In the genomic region with DNA sequence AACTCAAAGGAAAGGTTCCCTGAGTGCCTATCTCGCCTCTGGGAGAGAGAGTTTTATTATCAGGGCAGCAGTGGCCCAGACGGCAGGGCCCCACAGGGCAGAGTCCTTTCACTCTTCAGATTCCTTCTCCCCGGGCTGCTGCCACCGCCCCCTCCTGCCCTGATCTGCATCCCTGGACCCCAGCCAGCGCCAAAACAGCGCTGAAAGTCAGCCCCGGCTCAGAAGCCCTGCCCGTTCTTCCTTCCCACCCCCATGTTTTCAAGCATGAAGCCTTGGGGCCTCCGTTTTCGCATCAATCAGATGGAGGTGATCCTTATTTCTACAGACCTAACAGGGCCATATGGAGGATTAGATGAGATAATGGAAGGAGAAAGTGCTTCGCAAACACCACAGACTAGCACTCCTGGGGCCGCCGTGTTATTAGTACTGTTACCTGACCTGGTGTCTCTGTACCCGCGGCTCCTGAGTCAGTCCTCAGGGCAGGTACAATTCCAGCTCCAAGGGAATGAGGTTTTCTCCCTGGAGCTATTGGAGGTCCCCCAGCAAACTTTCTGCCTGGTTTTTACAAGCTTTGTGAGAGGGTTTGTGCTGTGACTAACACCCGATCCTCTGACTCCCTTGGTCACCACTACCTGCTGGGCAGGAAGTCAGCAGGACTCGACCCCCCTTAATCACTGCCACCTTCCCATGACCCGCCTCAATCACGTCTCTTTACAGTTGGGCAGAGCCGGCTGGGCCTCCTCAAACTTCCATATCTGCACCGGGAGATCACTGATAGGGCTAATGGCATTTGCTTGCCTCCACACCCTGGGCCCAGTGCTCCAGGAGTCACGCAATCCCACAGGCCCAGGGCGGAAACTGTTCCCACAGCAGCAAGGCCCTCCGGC, we compare ENCODE assay signal across 13 cellular contexts. TPM values are rescaled to one million over a fixed set of nuclear protein-coding genes. Genes with fewer than 3 reads are reported as not detected.
DNase-seq lines count a peak whose midpoint lies in the region; ATAC-seq, FAIRE-seq and TF ChIP-seq lines count a peak whose summit lies in the region.
"Had no signal": no experiment of that assay in that cellular context is flagged by ENCODE, and none has a peak within 500 bp of the region (broad histone marks: within the 10 kb centered on the region; RNA-seq: fewer than 3 reads in every experiment).

No MANE protein-coding gene starts in this region.

- DNase-seq in Daoy (ENCODE audit: low read depth) (peak; percentile 98), HuH-7 (ENCODE audit: low spot score) (peak; percentile 94), choroid plexus epithelial cell (ENCODE audit: low read depth) (peak; percentile 57), COLO668 (lab: John Stamatoyannopoulos, UW; ENCODE audit: unreplicated experiment) (no peak), GM12892 (ENCODE audit: insufficient read length) (no peak), GM10266 (ENCODE audit: extremely low spot score) (no peak)
- DNase-seq: activated CD8-positive, alpha-beta T cell treated with anti-CD3 and anti-CD28 coated beads for 36 hours; body of pancreas; CD8-positive, alpha-beta T cell; NCI-H345; right lobe of liver had no signal

- no peaks in the 10 kb centered on the region for H3K27me3 ChIP-seq in mucosa of stomach (ENCODE audit: control insufficient read depth, insufficient read depth, low read length)
- H3K27me3 ChIP-seq: body of pancreas, right lobe of liver had no signal

- H3K9me3 ChIP-seq in mucosa of stomach (ENCODE audit: control insufficient read depth, low read length), result no peaks in the 10 kb centered on the region
- H3K9me3 ChIP-seq: body of pancreas, right lobe of liver had no signal

- ATAC-seq in HG02678 (IDR thresholded peaks at IDR 0.05; ENCODE audit: unreplicated experiment), result no peak
- ATAC-seq: activated CD8-positive, alpha-beta T cell treated with anti-CD3 and anti-CD28 coated beads for 36 hours; body of pancreas; CD8-positive, alpha-beta T cell had no signal

- H3K4me1 ChIP-seq in mucosa of stomach (ENCODE audit: control insufficient read depth, insufficient read depth, low read length), result peaks cover 46% of the 10 kb centered on the region
- H3K4me1 ChIP-seq: body of pancreas, right lobe of liver had no signal

- peak overlapping the region; percentile 60 for H3K9ac ChIP-seq in mucosa of stomach (ENCODE audit: low read length)

- H3K36me3 ChIP-seq in mucosa of stomach (ENCODE audit: control insufficient read depth, insufficient read depth, low read length), result no peaks in the 10 kb centered on the region
- H3K36me3 ChIP-seq: right lobe of liver had no signal

- TF ChIP-seq POLR2A in GM12892 (IDR thresholded peaks at IDR 0.05; ENCODE audit: low read depth, low read length), result no peak

- no peak overlapping the region for H3K4me3 ChIP-seq in choroid plexus epithelial cell (ENCODE audit: low read depth, low read length)
- H3K4me3 ChIP-seq in mucosa of stomach (ENCODE audit: low read length), result peak overlapping the region; percentile 0
- H3K4me3 ChIP-seq: body of pancreas, right lobe of liver had no signal

- TF ChIP-seq CTCF in choroid plexus epithelial cell (conservative IDR thresholded peaks at IDR 0.05; ENCODE audit: low read depth, low read length), result no peak
- TF ChIP-seq CTCF in GM10266 (IDR thresholded peaks at IDR 0.05; ENCODE audit: control insufficient read depth, insufficient read depth, low read depth, missing control alignments), result no peak

- FAIRE-seq in GM12892 (lab: Jason Lieb, UNC), result no peak

RNA-seq across cellular contexts. Expression of a gene that starts 39.5 kb away (rescaled TPM):
- 20.3 and 22.2 TPM in 2 replicates for total RNA-seq in Daoy (2014; rRNA removed; shearing (Covaris generic))
- polyA plus RNA-seq in GM12892 (2012; ENCODE audit: missing spikeins), result 14.1 TPM

Comparison
In these comparisons a context has a peak if more than half of its experiments do, and no peak if none do; other contexts are left out.
1. DNase-seq: peak in Daoy (single experiment), HuH-7 (single experiment) and choroid plexus epithelial cell (single experiment); none in COLO668 (single experiment), GM12892 (single experiment) and GM10266 (single experiment).